Comparison of ENCODE assay signal across 8 cellular contexts in the genomic region with DNA sequence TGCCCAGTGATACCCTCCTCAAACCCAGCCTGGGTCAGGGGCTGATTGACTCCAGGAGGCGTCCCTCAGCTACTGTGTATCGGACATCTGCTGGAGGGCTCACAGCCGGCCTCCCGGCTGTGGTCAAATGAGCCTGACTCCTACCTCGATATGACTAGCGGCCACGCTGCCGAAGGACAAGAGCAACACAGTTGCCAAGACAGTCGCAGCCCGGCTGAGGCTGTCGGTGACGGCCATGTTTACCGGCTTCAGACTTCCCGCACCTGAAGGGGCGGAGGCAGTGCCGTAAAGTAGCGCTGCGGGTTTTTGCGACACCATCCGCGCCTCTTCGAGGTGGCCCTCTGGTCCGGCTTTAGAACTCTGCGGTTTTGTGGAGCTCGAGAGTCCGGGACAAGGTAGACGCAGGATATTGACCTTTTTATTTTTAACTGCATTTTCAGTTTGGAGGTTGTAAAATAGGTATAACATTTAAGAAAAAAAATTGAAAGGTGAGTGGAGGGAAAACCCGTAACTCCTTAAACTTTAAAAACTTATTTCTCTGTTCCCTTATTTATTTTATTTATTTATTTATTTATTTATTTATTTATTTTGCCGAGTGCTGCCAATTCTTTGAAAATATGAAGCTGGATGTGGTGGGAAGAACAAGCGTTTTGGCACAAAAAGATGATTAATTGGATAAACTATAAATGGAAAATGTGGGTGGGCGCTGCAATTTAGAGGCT. TPM values are rescaled to one million over a fixed set of nuclear protein-coding genes. Genes with fewer than 3 reads are reported as not detected.
A peak's percentile ranks its signal among the peaks of the same experiment; 100 is the strongest.
DNase-seq lines count a peak whose midpoint lies in the region; ATAC-seq, FAIRE-seq and TF ChIP-seq lines count a peak whose summit lies in the region.

A gene (minus strand): TSS at position 265 of the 722 bp plus-strand sequence. CDS start 28 bp downstream, at position 237.

- no peaks in the 10 kb centered on the region for H3K27me3 ChIP-seq in Caco-2 (replicated peaks; ENCODE audit: control insufficient read depth, insufficient read depth, low read length)

- POLR2A ChIA-PET in Caco-2 (lab: Charles Lee): no interaction called here

- CTCF ChIA-PET in Caco-2 (lab: Charles Lee): no interaction called here

- no peaks in the 10 kb centered on the region for H3K36me3 ChIP-seq in Caco-2 (ENCODE audit: control insufficient read depth, insufficient read depth, low read length)

- BruUV-seq in Caco-2 (replicated peaks; lab: Mats Ljungman, UMichigan): no TSS peak

- no peaks in the 10 kb centered on the region for H3K36me3 Mint-ChIP-seq in Caco-2 (ENCODE audit: insufficient read depth, unreplicated experiment)

- H3K4me1 ChIP-seq in Caco-2: no peaks in the 10 kb centered on the region

- H3K27ac Mint-ChIP-seq in Caco-2 (ENCODE audit: unreplicated experiment): peak within 1 kb of the TSS; percentile 14

- H3K9me3 Mint-ChIP-seq in Caco-2 (ENCODE audit: unreplicated experiment): no peaks in the 10 kb centered on the region

- DNase-seq in Caco-2: peak; percentile 84 to 87
- peak; percentile 64 for DNase-seq in HTR-8/SVneo (ENCODE audit: insufficient read length, low spot score)
- peak; percentile 72 for DNase-seq in NOMO-1 treated with dmso at 0.1 percent for 144 hours (lab: John Stamatoyannopoulos, UW; ENCODE audit: unreplicated experiment)
- peak; percentile 69 for DNase-seq in activated CD8-positive, alpha-beta memory T cell treated with anti-CD3 and anti-CD28 coated beads, Interleukin-2, amount 50 U/mL, for 24 hours (ENCODE audit: extremely low read depth)
- peak; percentile 94 for DNase-seq in mesenteric fat pad (ENCODE audit: low spot score)
- DNase-seq in stimulated activated CD8-positive, alpha-beta memory T cell treated with anti-CD3 and anti-CD28 coated beads, Interleukin-15, amount 100 ng/mL, for 24 hours (ENCODE audit: low read depth): peak; percentile 65

- H3K4me3 Mint-ChIP-seq in Caco-2 (ENCODE audit: unreplicated experiment): peak within 1 kb of the TSS; percentile 83

- in situ Hi-C loops in endometrial microvascular endothelial cells (cut with HindIII; ENCODE audit: inconsistent ontology term, low pct_unique_long_range_greater_than_20kb, low sequenced_read_pairs): no loop called here

- TF ChIP-seq CTCF in Caco-2 (IDR thresholded peaks at IDR 0.05; ENCODE audit: insufficient read depth in 1 of 2, low read depth in 1 of 2, low read length in 1 of 2, severe bottlenecking in 1 of 2, unreplicated experiment in 1 of 2): no peak

- FAIRE-seq in HTR-8/SVneo (lab: Jason Lieb, UNC): no peak

- peaks cover 17% of the 10 kb centered on the region for H3K4me1 Mint-ChIP-seq in Caco-2 (ENCODE audit: low read depth, unreplicated experiment)

- ATAC-seq in GM21367 (IDR thresholded peaks at IDR 0.05; ENCODE audit: unreplicated experiment): peak; percentile 96

- peak within 1 kb of the TSS; percentile 60 for H3K4me3 ChIP-seq in Caco-2 (ENCODE audit: low read depth, low read length)

- H3K9me3 ChIP-seq in Caco-2: no peaks in the 10 kb centered on the region

- intact Hi-C loops in Caco-2 (cut with micrococcal nuclease; ENCODE audit: unreplicated experiment): no loop called here

- no peaks in the 10 kb centered on the region for H3K27me3 Mint-ChIP-seq in Caco-2 (ENCODE audit: insufficient read depth, unreplicated experiment)

RNA-seq across cellular contexts. Expression of the gene that starts here (rescaled TPM):
- 16.6 and 19.7 TPM in 2 replicates for total RNA-seq in Caco-2 (2022)
- total RNA-seq in endometrial microvascular endothelial cells (ENCODE audit: inconsistent ontology term): 38.2 TPM
- total RNA-seq in mesenteric fat pad: 23.3 TPM

Comparison
In these comparisons a context has a peak if more than half of its experiments do, and no peak if none do; other contexts are left out.
1. Peak in every context shown above with its lines: DNase-seq, ATAC-seq and H3K4me3 ChIP-seq.